2 cellular contexts compared by ENCODE assay signal in genomic region chr7:85710960-85711359, GRCh38.
TF ChIP-seq lines count a peak whose summit lies in the region.

No MANE protein-coding gene starts in this region.

TF ChIP-seq in GM12878, 131 proteins besides CTCF, POLR2A, EP300 and RAD21 (continued from another document):
- no peak for TF ChIP-seq SREBF2 (IDR thresholded peaks at IDR 0.05; ENCODE audit: low read length)
- TF ChIP-seq RELA (IDR thresholded peaks at IDR 0.05; ENCODE audit: borderline replicate concordance, partially characterized antibody) = no peak
- TF ChIP-seq LARP7 (IDR thresholded peaks at IDR 0.05) = no peak
- no peak for TF ChIP-seq ZNF592 (IDR thresholded peaks at IDR 0.05)
- no peak for TF ChIP-seq BHLHE40 (IDR thresholded peaks at IDR 0.05; ENCODE audit: borderline replicate concordance in 1 of 2, low read depth in 2 of 2, low read length in 1 of 2)
- no peak for TF ChIP-seq RELB (IDR thresholded peaks at IDR 0.05; ENCODE audit: low read depth)
- no peak for TF ChIP-seq IKZF2 (IDR thresholded peaks at IDR 0.05)
- TF ChIP-seq, protein P1, sequence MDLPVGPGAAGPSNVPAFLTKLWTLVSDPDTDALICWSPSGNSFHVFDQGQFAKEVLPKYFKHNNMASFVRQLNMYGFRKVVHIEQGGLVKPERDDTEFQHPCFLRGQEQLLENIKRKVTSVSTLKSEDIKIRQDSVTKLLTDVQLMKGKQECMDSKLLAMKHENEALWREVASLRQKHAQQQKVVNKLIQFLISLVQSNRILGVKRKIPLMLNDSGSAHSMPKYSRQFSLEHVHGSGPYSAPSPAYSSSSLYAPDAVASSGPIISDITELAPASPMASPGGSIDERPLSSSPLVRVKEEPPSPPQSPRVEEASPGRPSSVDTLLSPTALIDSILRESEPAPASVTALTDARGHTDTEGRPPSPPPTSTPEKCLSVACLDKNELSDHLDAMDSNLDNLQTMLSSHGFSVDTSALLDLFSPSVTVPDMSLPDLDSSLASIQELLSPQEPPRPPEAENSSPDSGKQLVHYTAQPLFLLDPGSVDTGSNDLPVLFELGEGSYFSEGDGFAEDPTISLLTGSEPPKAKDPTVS (IDR thresholded peaks at IDR 0.05; ENCODE audit: low read depth, low read length) = no peak
- TF ChIP-seq HDGF (IDR thresholded peaks at IDR 0.05) = no peak
- no peak for TF ChIP-seq ZNF274 (IDR thresholded peaks at IDR 0.05; ENCODE audit: insufficient read depth, insufficient read length)
- TF ChIP-seq CHD1 (IDR thresholded peaks at IDR 0.05; ENCODE audit: low read depth, low read length) = no peak
- TF ChIP-seq ZBTB4 (CRISPR knock-in tag; IDR thresholded peaks at IDR 0.05) = no peak
- TF ChIP-seq TBL1XR1 (IDR thresholded peaks at IDR 0.05; ENCODE audit: low read depth, low read length) = no peak

TF ChIP-seq in neural cell, 6 proteins besides CTCF, POLR2A, EP300 and RAD21:
- TF ChIP-seq, protein P2, sequence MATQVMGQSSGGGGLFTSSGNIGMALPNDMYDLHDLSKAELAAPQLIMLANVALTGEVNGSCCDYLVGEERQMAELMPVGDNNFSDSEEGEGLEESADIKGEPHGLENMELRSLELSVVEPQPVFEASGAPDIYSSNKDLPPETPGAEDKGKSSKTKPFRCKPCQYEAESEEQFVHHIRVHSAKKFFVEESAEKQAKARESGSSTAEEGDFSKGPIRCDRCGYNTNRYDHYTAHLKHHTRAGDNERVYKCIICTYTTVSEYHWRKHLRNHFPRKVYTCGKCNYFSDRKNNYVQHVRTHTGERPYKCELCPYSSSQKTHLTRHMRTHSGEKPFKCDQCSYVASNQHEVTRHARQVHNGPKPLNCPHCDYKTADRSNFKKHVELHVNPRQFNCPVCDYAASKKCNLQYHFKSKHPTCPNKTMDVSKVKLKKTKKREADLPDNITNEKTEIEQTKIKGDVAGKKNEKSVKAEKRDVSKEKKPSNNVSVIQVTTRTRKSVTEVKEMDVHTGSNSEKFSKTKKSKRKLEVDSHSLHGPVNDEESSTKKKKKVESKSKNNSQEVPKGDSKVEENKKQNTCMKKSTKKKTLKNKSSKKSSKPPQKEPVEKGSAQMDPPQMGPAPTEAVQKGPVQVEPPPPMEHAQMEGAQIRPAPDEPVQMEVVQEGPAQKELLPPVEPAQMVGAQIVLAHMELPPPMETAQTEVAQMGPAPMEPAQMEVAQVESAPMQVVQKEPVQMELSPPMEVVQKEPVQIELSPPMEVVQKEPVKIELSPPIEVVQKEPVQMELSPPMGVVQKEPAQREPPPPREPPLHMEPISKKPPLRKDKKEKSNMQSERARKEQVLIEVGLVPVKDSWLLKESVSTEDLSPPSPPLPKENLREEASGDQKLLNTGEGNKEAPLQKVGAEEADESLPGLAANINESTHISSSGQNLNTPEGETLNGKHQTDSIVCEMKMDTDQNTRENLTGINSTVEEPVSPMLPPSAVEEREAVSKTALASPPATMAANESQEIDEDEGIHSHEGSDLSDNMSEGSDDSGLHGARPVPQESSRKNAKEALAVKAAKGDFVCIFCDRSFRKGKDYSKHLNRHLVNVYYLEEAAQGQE (IDR thresholded peaks at IDR 0.05; ENCODE audit: borderline replicate concordance) = peak; percentile 32
- peak; percentile 6 for TF ChIP-seq MXI1 (conservative IDR thresholded peaks at IDR 0.05; ENCODE audit: poor library complexity, severe bottlenecking)
- TF ChIP-seq SMC3 (conservative IDR thresholded peaks at IDR 0.05; ENCODE audit: poor library complexity) = no peak
- TF ChIP-seq TAF1 (IDR thresholded peaks at IDR 0.05; ENCODE audit: low read depth) = no peak
- TF ChIP-seq EZH2 (IDR thresholded peaks at IDR 0.05; ENCODE audit: borderline replicate concordance, insufficient read depth, low read length, poor library complexity, severe bottlenecking) = no peak
- peak; percentile 77 for TF ChIP-seq POLR2AphosphoS5 (IDR thresholded peaks at IDR 0.05)
